8 cellular contexts compared by ENCODE assay signal in the genomic region with DNA sequence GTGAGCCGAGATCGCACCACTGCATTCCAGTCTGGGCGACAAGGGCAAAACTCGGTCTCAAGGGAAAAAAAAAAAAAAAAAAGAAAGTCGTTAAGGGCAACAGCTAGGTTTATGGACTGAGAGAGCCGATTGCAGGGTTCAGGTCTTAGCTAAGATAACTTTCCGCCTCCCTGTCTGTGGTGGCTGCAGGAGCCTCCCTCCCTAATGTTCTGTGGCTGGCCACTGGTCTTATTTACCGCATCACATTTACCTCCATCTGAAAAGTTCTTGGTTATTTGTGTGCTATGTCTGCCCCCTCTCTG. TPM values are rescaled to one million over a fixed set of nuclear protein-coding genes. Genes with fewer than 3 reads are reported as not detected.
DNase-seq lines count a peak whose midpoint lies in the region; ATAC-seq and TF ChIP-seq lines count a peak whose summit lies in the region.

No MANE protein-coding gene starts in this region.

- no peaks in the 10 kb centered on the region for H3K9me3 ChIP-seq in heart left ventricle
- no peaks in the 10 kb centered on the region for H3K9me3 ChIP-seq in lower lobe of right lung

- intact Hi-C loops in heart left ventricle (cut with DNase I) (loop anchor here in 8 of 10 donors (5.0 to 10.0 kb wide), 6 partner anchors 45 to 218 kb away; partner anchors contain the start of genes UPF1 (in 3 of the 8) and KLHL26 (in 2 of the 8)), cardiac septum (cut with DNase I) (loop anchor here (5.0 kb wide), 1 partner anchor 150 kb away; the partner anchor contains the start of gene UPF1), lower lobe of right lung (cut with DNase I) (no loop called here)

- no peak for DNase-seq in heart left ventricle
- DNase-seq in cardiac septum (ENCODE audit: low spot score): no peak
- no peak for DNase-seq in lower lobe of right lung
- no peak for DNase-seq in type B pancreatic cell (ENCODE audit: extremely low spot score, unreplicated experiment)
- no peak for DNase-seq in NCI-H1092 treated with DMSO at 0.1 percent for 48 hours (lab: John Stamatoyannopoulos, UW)
- DNase-seq in NOMO-1 treated with dmso at 0.1 percent for 144 hours (lab: John Stamatoyannopoulos, UW; ENCODE audit: unreplicated experiment): no peak

- no peaks in the 10 kb centered on the region for H3K36me3 Mint-ChIP-seq in type B pancreatic cell

- H3K27ac Mint-ChIP-seq in type B pancreatic cell: peak overlapping the region; percentile 64

- peaks cover 10% of the 10 kb centered on the region for H3K4me1 Mint-ChIP-seq in type B pancreatic cell (ENCODE audit: unreplicated experiment)

- TF ChIP-seq CTCF in heart left ventricle (IDR thresholded peaks at IDR 0.05) (no peak), lower lobe of right lung (IDR thresholded peaks at IDR 0.05) (no peak), type B pancreatic cell (conservative IDR thresholded peaks at IDR 0.05) (no peak)

- peaks cover 4 to 34% (median 15%) of the 10 kb centered on the region in 12 donors for H3K4me1 ChIP-seq in heart left ventricle
- peaks cover 37% of the 10 kb centered on the region for H3K4me1 ChIP-seq in lower lobe of right lung

- 40 to 55% (median 48%) methylated on average over 8 of the region's 8 CpGs for WGBS in heart left ventricle, 4 donors

- ATAC-seq in heart left ventricle (no peak), lower lobe of right lung (no peak), HG03439 (IDR thresholded peaks at IDR 0.05; ENCODE audit: unreplicated experiment) (no peak)

- peak overlapping the region; percentile 84 for H3K4me3 Mint-ChIP-seq in type B pancreatic cell

- no peaks in the 10 kb centered on the region for H3K27me3 ChIP-seq in heart left ventricle
- H3K27me3 ChIP-seq in lower lobe of right lung (ENCODE audit: low read depth): no peaks in the 10 kb centered on the region

- no peak for TF ChIP-seq POLR2A in heart left ventricle (IDR thresholded peaks at IDR 0.05)

- H3K4me3 ChIP-seq in heart left ventricle (peak overlapping the region in 9 of 12 donors; percentile 25 to 74 (median 65)), lower lobe of right lung (peak overlapping the region; percentile 62)

- H3K36me3 ChIP-seq in heart left ventricle (no peaks in the 10 kb centered on the region), lower lobe of right lung (no peaks in the 10 kb centered on the region)

- no peaks in the 10 kb centered on the region for H3K9me3 Mint-ChIP-seq in type B pancreatic cell

- H3K27ac ChIP-seq in heart left ventricle (peak overlapping the region in 10 of 12 donors; percentile 77 to 91 (median 86)), angular gyrus (ENCODE audit: low read depth, low read length) (peak overlapping the region; percentile 92), lower lobe of right lung (peak overlapping the region; percentile 83)

- no peaks in the 10 kb centered on the region for H3K27me3 Mint-ChIP-seq in type B pancreatic cell

RNA-seq across cellular contexts. Expression of gene CRTC1, which starts 0.7 kb away (rescaled TPM):
- total RNA-seq in heart left ventricle (10 to 100 TPM in 2 of 9 donors, 1 to 10 TPM in 7; 3.8 to 10.2 (median 8.2) TPM), cardiac septum (8.8 TPM), lower lobe of right lung (16.2 TPM), type B pancreatic cell (ENCODE audit: low replicate concordance) (14.2 and 20.2 TPM in 2 replicates)
- 1 to 10 TPM; 4.4 to 6.4 TPM for polyA plus RNA-seq in heart left ventricle

RNA-seq across cellular contexts. Expression of gene KLHL26, which starts 45.9 kb away (rescaled TPM):
- total RNA-seq in heart left ventricle (10 to 100 TPM in 1 of 9 donors, 1 to 10 TPM in 8; 4.6 to 11.4 (median 6.8) TPM), cardiac septum (5.4 TPM), lower lobe of right lung (14.5 TPM), type B pancreatic cell (ENCODE audit: low replicate concordance) (11.0 and 11.1 TPM in 2 replicates)
- 1 to 10 TPM; 2.8 to 4.9 TPM for polyA plus RNA-seq in heart left ventricle
